20 cellular contexts compared by ENCODE assay signal in the genomic region with DNA sequence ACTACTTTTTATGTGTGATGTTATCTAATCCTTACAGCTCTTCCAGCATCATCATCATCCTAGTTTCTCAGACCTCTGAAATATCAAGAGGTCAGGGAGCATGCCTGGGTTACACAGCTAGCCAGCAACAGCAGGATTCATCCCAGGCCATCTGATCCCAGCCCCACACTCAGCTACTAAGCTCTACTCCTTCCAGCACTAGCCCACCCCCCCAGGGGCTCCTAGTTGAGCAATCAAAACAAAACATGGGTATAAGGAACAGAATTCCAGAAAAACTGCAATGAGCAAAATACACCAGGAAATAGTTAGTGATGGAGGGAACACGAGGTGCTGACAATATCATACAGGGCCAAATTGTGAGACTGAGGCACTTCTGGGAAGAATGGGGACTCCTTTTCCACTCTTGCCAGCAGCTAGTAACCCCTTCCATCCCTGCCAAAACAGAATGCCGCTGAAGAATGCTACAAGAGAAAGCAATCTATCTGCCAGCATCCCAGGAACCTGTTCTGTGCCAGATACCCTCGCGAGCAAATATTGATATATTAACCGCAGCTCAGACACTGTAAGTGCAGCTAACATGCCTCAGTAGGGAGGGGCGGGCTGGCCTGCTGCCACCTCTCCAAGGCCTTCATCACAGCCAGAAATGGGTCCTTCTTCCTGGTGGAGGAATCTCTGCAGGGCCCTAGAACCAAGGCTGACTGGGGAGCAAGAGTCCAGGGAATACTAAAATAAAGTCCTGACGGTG.
A peak's percentile ranks its signal among the peaks of the same experiment; 100 is the strongest.
DNase-seq lines count a peak whose midpoint lies in the region; ATAC-seq, FAIRE-seq and TF ChIP-seq lines count a peak whose summit lies in the region.
"Had no signal": no experiment of that assay in that cellular context is flagged by ENCODE, and none has a peak within 500 bp of the region (broad histone marks: within the 10 kb centered on the region; RNA-seq: fewer than 3 reads in every experiment).

No MANE protein-coding gene starts in this region.

- no peaks in the 10 kb centered on the region for H3K9me3 Mint-ChIP-seq in type B pancreatic cell
- no peaks in the 10 kb centered on the region for H3K9me3 Mint-ChIP-seq in stimulated activated effector memory CD8-positive, alpha-beta T cell treated with anti-CD3 and anti-CD28 coated beads, Interleukin-12 subunit alpha, Interleukin-12 subunit beta, amount 100 ng/mL, for 72 hours
- H3K9me3 Mint-ChIP-seq: activated CD4-positive, alpha-beta memory T cell treated with anti-CD3 and anti-CD28 coated beads for 36 hours; activated T-cell treated with anti-CD3 and anti-CD28 coated beads, Interleukin-2, amount 50 U/mL, for 4 hours; endodermal cell had no signal

- H3K27me3 ChIP-seq in bronchial epithelial cell (ENCODE audit: control insufficient read depth, insufficient read depth, low read length) = no peaks in the 10 kb centered on the region
- H3K27me3 ChIP-seq in lower lobe of right lung (ENCODE audit: low read depth) = no peaks in the 10 kb centered on the region
- H3K27me3 ChIP-seq: tibial artery had no signal

- H3K36me3 ChIP-seq in bronchial epithelial cell (ENCODE audit: control insufficient read depth, insufficient read depth, low read length) (no peaks in the 10 kb centered on the region), lower lobe of right lung (no peaks in the 10 kb centered on the region)
- H3K36me3 ChIP-seq: HAP-1, tibial artery had no signal

- no peak overlapping the region for H3K4me3 ChIP-seq in bronchial epithelial cell (ENCODE audit: low read depth, low read length)
- H3K4me3 ChIP-seq in lower lobe of right lung = no peak overlapping the region
- H3K4me3 ChIP-seq: HAP-1, tibial artery had no signal

- TF ChIP-seq CTCF in bronchial epithelial cell (IDR thresholded peaks at IDR 0.05; ENCODE audit: insufficient read depth, low read length, severe bottlenecking) (no peak), lower lobe of right lung (IDR thresholded peaks at IDR 0.05) (no peak), type B pancreatic cell (conservative IDR thresholded peaks at IDR 0.05) (no peak)

- peaks cover 27% of the 10 kb centered on the region for H3K4me1 Mint-ChIP-seq in type B pancreatic cell (ENCODE audit: unreplicated experiment)
- no peaks in the 10 kb centered on the region for H3K4me1 Mint-ChIP-seq in stimulated activated effector memory CD8-positive, alpha-beta T cell treated with anti-CD3 and anti-CD28 coated beads, Interleukin-12 subunit alpha, Interleukin-12 subunit beta, amount 100 ng/mL, for 72 hours

- DNase-seq in NCI-H1092 treated with DMSO at 0.1 percent for 48 hours (lab: John Stamatoyannopoulos, UW) (peak; percentile 27), NCI-H1092 (lab: John Stamatoyannopoulos, UW) (no peak), bronchial epithelial cell (ENCODE audit: low read depth) (peak; percentile 41), lower lobe of right lung (peak; percentile 87), type B pancreatic cell (ENCODE audit: extremely low spot score, unreplicated experiment) (no peak), NCI-H345 treated with DMSO at 0.1 percent for 48 hours (lab: John Stamatoyannopoulos, UW; ENCODE audit: unreplicated experiment) (no peak), GM12891 (ENCODE audit: insufficient read length, low spot score) (no peak)
- DNase-seq in stimulated activated effector memory CD8-positive, alpha-beta T cell treated with anti-CD3 and anti-CD28 coated beads, Interleukin-12 subunit alpha, Interleukin-12 subunit beta, amount 100 ng/mL, for 72 hours (ENCODE audit: low spot score in 2 of 2) = no peak
- DNase-seq: activated CD4-positive, alpha-beta memory T cell treated with anti-CD3 and anti-CD28 coated beads for 36 hours; activated T-cell treated with anti-CD3 and anti-CD28 coated beads, Interleukin-2, amount 50 U/mL, for 4 hours; DMS53; endodermal cell; midbrain; NCI-H1930; NCI-H510A treated with DMSO at 0.1 percent for 48 hours; occipital lobe had no signal

- H3K9me3 ChIP-seq in lower lobe of right lung = no peaks in the 10 kb centered on the region
- H3K9me3 ChIP-seq: HAP-1, tibial artery had no signal

- H3K36me3 Mint-ChIP-seq in type B pancreatic cell = peaks cover 18% of the 10 kb centered on the region
- no peaks in the 10 kb centered on the region for H3K36me3 Mint-ChIP-seq in stimulated activated effector memory CD8-positive, alpha-beta T cell treated with anti-CD3 and anti-CD28 coated beads, Interleukin-12 subunit alpha, Interleukin-12 subunit beta, amount 100 ng/mL, for 72 hours
- H3K36me3 Mint-ChIP-seq: activated CD4-positive, alpha-beta memory T cell treated with anti-CD3 and anti-CD28 coated beads for 36 hours had no signal

- H3K27ac Mint-ChIP-seq in type B pancreatic cell = peak overlapping the region; percentile 63
- H3K27ac Mint-ChIP-seq in stimulated activated effector memory CD8-positive, alpha-beta T cell treated with anti-CD3 and anti-CD28 coated beads, Interleukin-12 subunit alpha, Interleukin-12 subunit beta, amount 100 ng/mL, for 72 hours = no peak overlapping the region
- H3K27ac Mint-ChIP-seq: activated CD4-positive, alpha-beta memory T cell treated with anti-CD3 and anti-CD28 coated beads for 36 hours; endodermal cell had no signal

- peak; percentile 91 for ATAC-seq in lower lobe of right lung
- ATAC-seq in stimulated activated effector memory CD8-positive, alpha-beta T cell treated with anti-CD3 and anti-CD28 coated beads, Interleukin-12 subunit alpha, Interleukin-12 subunit beta, amount 100 ng/mL, for 72 hours = no peak
- ATAC-seq: activated T-cell treated with anti-CD3 and anti-CD28 coated beads, Interleukin-2, amount 50 U/mL, for 4 hours had no signal

- peaks cover 15% of the 10 kb centered on the region for H3K27me3 Mint-ChIP-seq in type B pancreatic cell

- intact Hi-C loops in lower lobe of right lung (cut with DNase I) = no loop called here

- FAIRE-seq in bronchial epithelial cell (lab: Jason Lieb, UNC) (no peak), GM12891 (lab: Jason Lieb, UNC) (no peak)

- TF ChIP-seq POLR2A in GM12891 (IDR thresholded peaks at IDR 0.05; ENCODE audit: low read depth, low read length) = no peak

- H3K4me1 ChIP-seq in lower lobe of right lung = peaks cover 10% of the 10 kb centered on the region
- H3K4me1 ChIP-seq: HAP-1 had no signal

- H3K27ac ChIP-seq in lower lobe of right lung = no peak overlapping the region
- H3K27ac ChIP-seq: 22Rv1, C4-2B, tibial artery had no signal

- no peak overlapping the region for H3K4me3 Mint-ChIP-seq in type B pancreatic cell
- no peak overlapping the region for H3K4me3 Mint-ChIP-seq in stimulated activated effector memory CD8-positive, alpha-beta T cell treated with anti-CD3 and anti-CD28 coated beads, Interleukin-12 subunit alpha, Interleukin-12 subunit beta, amount 100 ng/mL, for 72 hours
- H3K4me3 Mint-ChIP-seq: activated CD4-positive, alpha-beta memory T cell treated with anti-CD3 and anti-CD28 coated beads for 36 hours; activated T-cell treated with anti-CD3 and anti-CD28 coated beads, Interleukin-2, amount 50 U/mL, for 4 hours; endodermal cell had no signal

TF ChIP-seq in GM12891, 5 proteins besides CTCF, POLR2A, EP300 and RAD21:
- TF ChIP-seq POLR2AphosphoS5 (IDR thresholded peaks at IDR 0.05; ENCODE audit: low read depth, low read length) (no peak), PAX5 (IDR thresholded peaks at IDR 0.05; ENCODE audit: insufficient read depth, low read length, severe bottlenecking) (no peak), SPI1 (IDR thresholded peaks at IDR 0.05; ENCODE audit: low read depth, low read length) (no peak), TAF1 (IDR thresholded peaks at IDR 0.05; ENCODE audit: low read depth, low read length) (no peak), POU2F2 (IDR thresholded peaks at IDR 0.05; ENCODE audit: low read depth, low read length) (no peak)
TF ChIP-seq in GM12891: peak in this region for 0.

Comparison
In these comparisons a context has a peak if more than half of its experiments do, and no peak if none do; other contexts are left out.
1. DNase-seq: peak in NCI-H1092 treated with DMSO at 0.1 percent for 48 hours (single experiment), bronchial epithelial cell (single experiment) and lower lobe of right lung (single experiment); none in NCI-H1092 (single experiment), type B pancreatic cell (single experiment), NCI-H345 treated with DMSO at 0.1 percent for 48 hours (single experiment), GM12891 (single experiment) and stimulated activated effector memory CD8-positive, alpha-beta T cell treated with anti-CD3 and anti-CD28 coated beads, Interleukin-12 subunit alpha, Interleukin-12 subunit beta, amount 100 ng/mL, for 72 hours (0 of 2).